Comparison of ENCODE assay signal across 21 cellular contexts in the genomic region with DNA sequence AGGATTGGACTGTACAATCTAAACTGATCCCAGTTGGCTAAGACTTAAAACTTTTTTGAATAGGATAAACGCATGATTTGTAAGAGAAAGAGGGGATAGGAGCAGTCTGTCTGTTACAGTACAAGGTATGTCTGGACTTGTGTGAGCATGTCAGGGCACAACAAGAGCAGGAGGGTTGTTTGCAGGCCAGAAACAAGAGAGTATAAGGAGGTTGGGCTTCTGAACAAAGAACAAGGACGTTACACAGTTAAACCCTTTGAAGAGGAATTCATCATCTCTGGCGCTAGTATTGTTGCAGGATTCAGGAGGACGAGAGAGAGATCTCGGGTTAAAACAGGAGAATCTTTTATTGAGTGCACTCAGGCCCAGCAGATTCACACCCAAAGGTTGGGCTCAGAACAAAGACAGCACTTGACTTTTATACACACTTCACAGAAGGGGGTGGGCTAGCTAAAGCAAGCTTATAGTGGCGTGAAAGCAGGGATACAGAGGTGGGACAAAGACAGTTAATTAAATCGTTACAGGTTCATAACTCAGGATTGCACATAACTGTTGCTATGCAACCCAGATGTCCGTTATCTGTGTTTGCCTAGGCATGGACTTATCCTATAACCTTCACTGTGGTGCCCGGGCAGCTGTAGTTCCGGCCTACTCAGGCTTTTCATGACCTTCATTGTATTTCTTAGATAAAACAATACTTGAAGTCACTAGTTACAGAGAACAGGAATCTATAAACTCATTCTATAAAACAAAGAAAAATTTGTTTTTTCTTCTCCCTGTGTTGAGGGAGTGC. TPM values are rescaled to one million over a fixed set of nuclear protein-coding genes. Genes with fewer than 3 reads are reported as not detected.
A peak's percentile ranks its signal among the peaks of the same experiment; 100 is the strongest.
DNase-seq lines count a peak whose midpoint lies in the region; ATAC-seq and TF ChIP-seq lines count a peak whose summit lies in the region.
"Had no signal": no experiment of that assay in that cellular context is flagged by ENCODE, and none has a peak within 500 bp of the region (broad histone marks: within the 10 kb centered on the region; RNA-seq: fewer than 3 reads in every experiment).

No MANE protein-coding gene starts in this region.

- TF ChIP-seq CTCF in endodermal cell (conservative IDR thresholded peaks at IDR 0.05) (no peak), neural cell (IDR thresholded peaks at IDR 0.05; ENCODE audit: poor library complexity, severe bottlenecking) (no peak)

- H3K4me3 Mint-ChIP-seq in endodermal cell = no peak overlapping the region
- H3K4me3 Mint-ChIP-seq: CD8-positive, alpha-beta memory T cell; stimulated activated naive CD8-positive, alpha-beta T cell treated with anti-CD3 and anti-CD28 coated beads, Interleukin-15, Interleukin-2, amounts not matched to agents 100 ng/mL and 50 ng/mL, for 24 hours had no signal

- no peak overlapping the region for H3K27ac Mint-ChIP-seq in endodermal cell
- H3K27ac Mint-ChIP-seq: stimulated activated naive CD8-positive, alpha-beta T cell treated with anti-CD3 and anti-CD28 coated beads, Interleukin-15, Interleukin-2, amounts not matched to agents 100 ng/mL and 50 ng/mL, for 24 hours had no signal

- peaks cover 12% of the 10 kb centered on the region; the same call in 1 of the 2 replicates for H4K20me1 ChIP-seq in BLaER1
- H4K20me1 ChIP-seq in neural cell (ENCODE audit: insufficient read depth) = no peaks in the 10 kb centered on the region

- H3K27ac ChIP-seq in BLaER1 = no peak overlapping the region
- peak overlapping the region; percentile 10 for H3K27ac ChIP-seq in endodermal cell (ENCODE audit: low read depth, low read length)
- H3K27ac ChIP-seq in neural cell (ENCODE audit: low read length) = peak overlapping the region; percentile 83
- H3K27ac ChIP-seq: ascending aorta, colonic mucosa, right atrium auricular region had no signal

- peaks cover 62% of the 10 kb centered on the region for H3K9me3 ChIP-seq in BLaER1
- peaks cover 63% of the 10 kb centered on the region for H3K9me3 ChIP-seq in endodermal cell (ENCODE audit: control insufficient read depth, low read length)
- H3K9me3 ChIP-seq in neural cell (ENCODE audit: low read length) = no peaks in the 10 kb centered on the region
- H3K9me3 ChIP-seq: colonic mucosa had no signal

- H3K4me3 ChIP-seq in BLaER1 (peak overlapping the region; percentile 25; the same call in 1 of the 2 replicates), endodermal cell (ENCODE audit: low read length) (peak overlapping the region; percentile 75), neural cell (ENCODE audit: low read length) (peak overlapping the region; percentile 4)
- H3K4me3 ChIP-seq: colonic mucosa, right atrium auricular region had no signal

- WGBS in endodermal cell (ENCODE audit: insufficient coverage in 1 of 2, insufficient read length in 1 of 2), 2 experiments = 92 to 96% methylated on average over 10 of the region's 10 CpGs

- H3K4me1 ChIP-seq in BLaER1 = peaks cover 8% of the 10 kb centered on the region
- H3K4me1 ChIP-seq in endodermal cell (ENCODE audit: control insufficient read depth, insufficient read depth, low read length) = no peaks in the 10 kb centered on the region
- H3K4me1 ChIP-seq: ascending aorta, colonic mucosa had no signal

- H3K27me3 ChIP-seq in BLaER1 (no peaks in the 10 kb centered on the region), endodermal cell (ENCODE audit: control insufficient read depth, insufficient read depth, low read length, poor library complexity, severe bottlenecking) (no peaks in the 10 kb centered on the region), neural cell (ENCODE audit: insufficient read depth, low read depth, low read length) (no peaks in the 10 kb centered on the region)
- H3K27me3 ChIP-seq: ascending aorta, colonic mucosa, right atrium auricular region had no signal

- H3K9ac ChIP-seq in BLaER1 (no peak overlapping the region), endodermal cell (ENCODE audit: extremely low read depth, low read length, poor library complexity, severe bottlenecking) (no peak overlapping the region), neural cell (ENCODE audit: low read length) (peak overlapping the region; percentile 60)

- H3K9me2 ChIP-seq in neural cell (ENCODE audit: insufficient read depth, low read length) = no peaks in the 10 kb centered on the region

- H3K36me3 Mint-ChIP-seq in endodermal cell (ENCODE audit: low read depth) = peaks cover 44% of the 10 kb centered on the region

- peaks cover 31% of the 10 kb centered on the region for H3K9me3 Mint-ChIP-seq in endodermal cell

- H3K4me2 ChIP-seq in BLaER1 (no peak overlapping the region), neural cell (ENCODE audit: low read length) (peak overlapping the region; percentile 42)

- peaks cover 43% of the 10 kb centered on the region for H3K79me2 ChIP-seq in neural cell (replicated peaks; ENCODE audit: insufficient read depth, low read length)

- no peak for TF ChIP-seq RAD21 in neural cell (conservative IDR thresholded peaks at IDR 0.05)

- no peak for TF ChIP-seq EP300 in neural cell (conservative IDR thresholded peaks at IDR 0.05; ENCODE audit: poor library complexity, severe bottlenecking)

- DNase-seq in NCI-H748 treated with DMSO at 0.1 percent for 48 hours (lab: John Stamatoyannopoulos, UW) (peak; percentile 11), endodermal cell (no peak), DMS79 (lab: John Stamatoyannopoulos, UW) (no peak)
- no peak for DNase-seq in activated T-cell treated with anti-CD3 and anti-CD28 coated beads, Interleukin-2, amount 50 U/mL, for 1 hour
- DNase-seq: activated CD4-positive, alpha-beta T cell treated with anti-CD3 and anti-CD28 coated beads for 1 hour; activated CD8-positive, alpha-beta memory T cell treated with anti-CD3 and anti-CD28 coated beads, Interleukin-2, amount 50 U/mL, for 4 hours; activated naive CD4-positive, alpha-beta T cell; CD8-positive, alpha-beta memory T cell; colonic mucosa; HCEC 1CT; Karpas-422; mesenchymal stem cell; NCI-H1436; NCI-H446 treated with DMSO at 0.1 percent for 48 hours had no signal

- H2AFZ ChIP-seq in neural cell (ENCODE audit: low read depth, low read length) = peak overlapping the region; percentile 43

- H3K27me3 Mint-ChIP-seq in endodermal cell (ENCODE audit: insufficient read depth) = no peaks in the 10 kb centered on the region
- H3K27me3 Mint-ChIP-seq: stimulated activated naive CD8-positive, alpha-beta T cell treated with anti-CD3 and anti-CD28 coated beads, Interleukin-15, Interleukin-2, amounts not matched to agents 100 ng/mL and 50 ng/mL, for 24 hours had no signal

- H3K4me1 Mint-ChIP-seq in endodermal cell = no peaks in the 10 kb centered on the region

- H3F3A ChIP-seq in neural cell (ENCODE audit: insufficient read depth, low read length, poor library complexity, severe bottlenecking) = peaks cover 3% of the 10 kb centered on the region

- no peak for ATAC-seq in HG03460 (IDR thresholded peaks at IDR 0.05; ENCODE audit: unreplicated experiment)
- no peak for ATAC-seq in HG03565 (IDR thresholded peaks at IDR 0.05; ENCODE audit: unreplicated experiment)

- peaks cover 37% of the 10 kb centered on the region for H3K36me3 ChIP-seq in BLaER1
- H3K36me3 ChIP-seq in endodermal cell (ENCODE audit: control insufficient read depth, insufficient read depth, low read length) = peaks cover 18% of the 10 kb centered on the region
- no peaks in the 10 kb centered on the region for H3K36me3 ChIP-seq in neural cell (ENCODE audit: insufficient read depth, low read length)
- H3K36me3 ChIP-seq: colonic mucosa had no signal

TF ChIP-seq in neural cell, 6 proteins besides CTCF, POLR2A, EP300 and RAD21:
- TF ChIP-seq, protein P1, sequence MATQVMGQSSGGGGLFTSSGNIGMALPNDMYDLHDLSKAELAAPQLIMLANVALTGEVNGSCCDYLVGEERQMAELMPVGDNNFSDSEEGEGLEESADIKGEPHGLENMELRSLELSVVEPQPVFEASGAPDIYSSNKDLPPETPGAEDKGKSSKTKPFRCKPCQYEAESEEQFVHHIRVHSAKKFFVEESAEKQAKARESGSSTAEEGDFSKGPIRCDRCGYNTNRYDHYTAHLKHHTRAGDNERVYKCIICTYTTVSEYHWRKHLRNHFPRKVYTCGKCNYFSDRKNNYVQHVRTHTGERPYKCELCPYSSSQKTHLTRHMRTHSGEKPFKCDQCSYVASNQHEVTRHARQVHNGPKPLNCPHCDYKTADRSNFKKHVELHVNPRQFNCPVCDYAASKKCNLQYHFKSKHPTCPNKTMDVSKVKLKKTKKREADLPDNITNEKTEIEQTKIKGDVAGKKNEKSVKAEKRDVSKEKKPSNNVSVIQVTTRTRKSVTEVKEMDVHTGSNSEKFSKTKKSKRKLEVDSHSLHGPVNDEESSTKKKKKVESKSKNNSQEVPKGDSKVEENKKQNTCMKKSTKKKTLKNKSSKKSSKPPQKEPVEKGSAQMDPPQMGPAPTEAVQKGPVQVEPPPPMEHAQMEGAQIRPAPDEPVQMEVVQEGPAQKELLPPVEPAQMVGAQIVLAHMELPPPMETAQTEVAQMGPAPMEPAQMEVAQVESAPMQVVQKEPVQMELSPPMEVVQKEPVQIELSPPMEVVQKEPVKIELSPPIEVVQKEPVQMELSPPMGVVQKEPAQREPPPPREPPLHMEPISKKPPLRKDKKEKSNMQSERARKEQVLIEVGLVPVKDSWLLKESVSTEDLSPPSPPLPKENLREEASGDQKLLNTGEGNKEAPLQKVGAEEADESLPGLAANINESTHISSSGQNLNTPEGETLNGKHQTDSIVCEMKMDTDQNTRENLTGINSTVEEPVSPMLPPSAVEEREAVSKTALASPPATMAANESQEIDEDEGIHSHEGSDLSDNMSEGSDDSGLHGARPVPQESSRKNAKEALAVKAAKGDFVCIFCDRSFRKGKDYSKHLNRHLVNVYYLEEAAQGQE (IDR thresholded peaks at IDR 0.05; ENCODE audit: borderline replicate concordance) = peak; percentile 30
- TF ChIP-seq EZH2 (IDR thresholded peaks at IDR 0.05; ENCODE audit: borderline replicate concordance, insufficient read depth, low read length, poor library complexity, severe bottlenecking) (no peak), POLR2AphosphoS5 (IDR thresholded peaks at IDR 0.05) (peak; percentile 35), SMC3 (conservative IDR thresholded peaks at IDR 0.05; ENCODE audit: poor library complexity) (no peak), TAF1 (IDR thresholded peaks at IDR 0.05; ENCODE audit: low read depth) (no peak), MXI1 (conservative IDR thresholded peaks at IDR 0.05; ENCODE audit: poor library complexity, severe bottlenecking) (no peak)

RNA-seq across cellular contexts. Expression of a gene that starts 34.4 kb away (rescaled TPM):
- 10 to 100 TPM; 77.0 to 87.4 TPM for total RNA-seq in endodermal cell
- 104 TPM for polyA plus RNA-seq in endodermal cell (2013, experiment 1 of 2)
- 90.5 TPM for polyA plus RNA-seq in endodermal cell (2013, experiment 2 of 2)
- polyA plus RNA-seq in neural cell = 40.4 and 49.7 TPM in 2 replicates
- polyA minus RNA-seq in neural cell = 112 TPM in 2 replicates

Comparison
In these comparisons a context has a peak if more than half of its experiments do, and no peak if none do; other contexts are left out.
1. H3K4me3 ChIP-seq: peak in every context shown above with its lines; median percentile 75 in endodermal cell; 25 in BLaER1; 4 in neural cell.